ENCODE assay signal across 9 cellular contexts in genomic region chr1:14925336-14926136, GRCh38.
A peak's percentile ranks its signal among the peaks of the same experiment; 100 is the strongest.
DNase-seq lines count a peak whose midpoint lies in the region; ATAC-seq and TF ChIP-seq lines count a peak whose summit lies in the region.
"Had no signal": no experiment of that assay in that cellular context is flagged by ENCODE, and none has a peak within 500 bp of the region (broad histone marks: within the 10 kb centered on the region; RNA-seq: fewer than 3 reads in every experiment).

No MANE protein-coding gene starts in this region.

- no peaks in the 10 kb centered on the region for H3K9me3 Mint-ChIP-seq in activated naive CD8-positive, alpha-beta T cell treated with anti-CD3 and anti-CD28 coated beads, Interleukin-2, amount 10 ng/mL, durations not matched to agents 7 days and 5 days
- H3K9me3 Mint-ChIP-seq: activated B cell treated with CpG ODN at 0.5 μM for 24 hours had no signal

- H3K4me3 Mint-ChIP-seq in activated naive CD8-positive, alpha-beta T cell treated with anti-CD3 and anti-CD28 coated beads, Interleukin-2, amount 10 ng/mL, durations not matched to agents 7 days and 5 days: peak overlapping the region; percentile 51

- H3K27me3 ChIP-seq in iPS-15b (ENCODE audit: control insufficient read depth, insufficient read depth, low read length) (peaks cover 35% of the 10 kb centered on the region), sigmoid colon (peaks cover 0 to 3% (median 0%) of the 10 kb centered on the region in 3 donors)

- TF ChIP-seq POLR2A in sigmoid colon (IDR thresholded peaks at IDR 0.05): no peak

- no peak for ATAC-seq in activated naive CD8-positive, alpha-beta T cell treated with anti-CD3 and anti-CD28 coated beads, Interleukin-2, amount 10 ng/mL, durations not matched to agents 7 days and 5 days (ENCODE audit: low read depth)
- no peak for ATAC-seq in HG03521 (IDR thresholded peaks at IDR 0.05; ENCODE audit: unreplicated experiment)

- no peaks in the 10 kb centered on the region for H3K36me3 ChIP-seq in iPS-15b (ENCODE audit: control insufficient read depth, insufficient read depth, low read length)
- H3K36me3 ChIP-seq in sigmoid colon: no peaks in the 10 kb centered on the region

- H3K36me3 Mint-ChIP-seq in activated naive CD8-positive, alpha-beta T cell treated with anti-CD3 and anti-CD28 coated beads, Interleukin-2, amount 10 ng/mL, durations not matched to agents 7 days and 5 days: no peaks in the 10 kb centered on the region

- DNase-seq in G401 (ENCODE audit: low spot score) (peak; percentile 70), sigmoid colon (no peak), T1000 (lab: John Stamatoyannopoulos, UW) (no peak), NCI-H2081 (lab: John Stamatoyannopoulos, UW) (no peak), DMS153 (lab: John Stamatoyannopoulos, UW) (no peak)
- no peak for DNase-seq in activated naive CD8-positive, alpha-beta T cell treated with anti-CD3 and anti-CD28 coated beads, Interleukin-2, amount 10 ng/mL, durations not matched to agents 7 days and 5 days

- H3K4me1 Mint-ChIP-seq in activated naive CD8-positive, alpha-beta T cell treated with anti-CD3 and anti-CD28 coated beads, Interleukin-2, amount 10 ng/mL, durations not matched to agents 7 days and 5 days: peaks cover 4% of the 10 kb centered on the region

- H3K27me3 Mint-ChIP-seq in activated naive CD8-positive, alpha-beta T cell treated with anti-CD3 and anti-CD28 coated beads, Interleukin-2, amount 10 ng/mL, durations not matched to agents 7 days and 5 days: peaks cover 39% of the 10 kb centered on the region

- peaks cover 6% of the 10 kb centered on the region for H3K4me1 ChIP-seq in iPS-15b (ENCODE audit: control insufficient read depth, insufficient read depth, low read length)
- peaks cover 0 to 28% (median 22%) of the 10 kb centered on the region in 4 donors for H3K4me1 ChIP-seq in sigmoid colon

- no peak overlapping the region for H3K27ac Mint-ChIP-seq in activated naive CD8-positive, alpha-beta T cell treated with anti-CD3 and anti-CD28 coated beads, Interleukin-2, amount 10 ng/mL, durations not matched to agents 7 days and 5 days
- H3K27ac Mint-ChIP-seq: activated B cell treated with CpG ODN at 0.5 μM for 24 hours had no signal

- intact Hi-C loops in sigmoid colon (cut with DNase I): loop anchor here (2.0 kb wide), 1 partner anchor 101 kb away; no protein-coding TSS in a partner anchor

- no peak for TF ChIP-seq CTCF in sigmoid colon (IDR thresholded peaks at IDR 0.05)

- in situ Hi-C loops in G401 (cut with HindIII; ENCODE audit: low sequenced_read_pairs): no loop called here

- POLR2A ChIA-PET in activated naive CD8-positive, alpha-beta T cell treated with anti-CD3 and anti-CD28 coated beads, Interleukin-2, amount 10 ng/mL, durations not matched to agents 7 days and 5 days (lab: Charles Lee): no interaction called here

- peak overlapping the region in 2 of 4 donors; percentile 68 to 72 for H3K27ac ChIP-seq in sigmoid colon

- H3K9ac ChIP-seq in iPS-15b (ENCODE audit: low read depth, low read length): no peak overlapping the region

- H3K9me3 ChIP-seq in iPS-15b (ENCODE audit: control insufficient read depth, insufficient read depth, low read length): no peaks in the 10 kb centered on the region
- no peaks in the 10 kb centered on the region for H3K9me3 ChIP-seq in sigmoid colon

- no peak for TF ChIP-seq EP300 in sigmoid colon (IDR thresholded peaks at IDR 0.05)

- 45 to 49% methylated on average over 12 of the region's 12 CpGs for WGBS in sigmoid colon, 2 donors

- H3K4me3 ChIP-seq in iPS-15b (ENCODE audit: low read depth, low read length) (peak overlapping the region; percentile 61), sigmoid colon (peak overlapping the region; percentile 47 to 65 (median 56))
